11 cellular contexts compared by ENCODE assay signal in the genomic region with DNA sequence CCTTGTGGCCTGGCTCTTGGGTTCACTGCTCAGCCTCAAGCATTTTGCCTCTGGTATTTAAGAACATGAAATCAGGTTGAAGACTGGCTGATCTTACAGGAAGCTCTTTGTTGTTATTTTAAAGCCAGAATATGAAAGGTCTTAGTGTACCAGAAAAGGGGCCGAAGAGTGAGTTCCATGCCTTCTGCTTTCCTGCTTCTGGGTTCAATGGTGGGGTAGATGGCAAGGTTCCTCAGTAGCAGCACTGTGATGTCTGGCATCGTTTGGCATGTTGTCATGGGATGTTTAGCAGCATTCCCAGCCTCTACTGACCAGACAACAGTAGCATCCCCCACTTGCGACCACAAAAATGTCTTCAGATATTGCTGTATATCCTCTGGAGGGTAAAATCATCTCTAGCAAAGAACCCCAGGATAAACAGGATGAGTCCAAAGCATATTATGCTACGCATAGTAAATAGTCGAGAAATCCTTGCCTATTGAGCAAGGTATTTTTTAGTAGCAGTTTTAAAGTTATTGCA. TPM values are rescaled to one million over a fixed set of nuclear protein-coding genes. Genes with fewer than 3 reads are reported as not detected.
A peak's percentile ranks its signal among the peaks of the same experiment; 100 is the strongest.
DNase-seq lines count a peak whose midpoint lies in the region; ATAC-seq, FAIRE-seq and TF ChIP-seq lines count a peak whose summit lies in the region.
"Had no signal": no experiment of that assay in that cellular context is flagged by ENCODE, and none has a peak within 500 bp of the region (broad histone marks: within the 10 kb centered on the region; RNA-seq: fewer than 3 reads in every experiment).

No MANE protein-coding gene starts in this region.

- no peak overlapping the region for H3K27ac Mint-ChIP-seq in HFFc6
- H3K27ac Mint-ChIP-seq in astrocyte (ENCODE audit: unreplicated experiment), result no peak overlapping the region
- H3K27ac Mint-ChIP-seq in naive thymus-derived CD8-positive, alpha-beta T cell, result peak overlapping the region; percentile 25 to 88 (median 61)
- H3K27ac Mint-ChIP-seq: activated B cell treated with CpG ODN at 0.5 μM for 24 hours had no signal

- H2AFZ ChIP-seq in astrocyte (ENCODE audit: low read depth, low read length), result no peak overlapping the region

- H3K9me3 Mint-ChIP-seq in HFFc6 (no peaks in the 10 kb centered on the region), astrocyte (ENCODE audit: unreplicated experiment) (no peaks in the 10 kb centered on the region)
- H3K9me3 Mint-ChIP-seq in naive thymus-derived CD8-positive, alpha-beta T cell, result no peaks in the 10 kb centered on the region
- H3K9me3 Mint-ChIP-seq: activated B cell treated with CpG ODN at 0.5 μM for 24 hours had no signal

- POLR2A ChIA-PET in naive thymus-derived CD8-positive, alpha-beta T cell (lab: Charles Lee), result interaction anchor here (1.2 to 7.8 kb wide), 2 partner anchors 24 to 192 kb away, joined by 3 to 115 read pairs; a partner anchor contains a TSS

- H4K20me1 ChIP-seq in BLaER1, result peaks cover 84% of the 10 kb centered on the region
- H4K20me1 ChIP-seq in astrocyte (ENCODE audit: insufficient read depth, low read length), result peaks cover 70% of the 10 kb centered on the region

- H3K4me3 ChIP-seq in BLaER1, result peak overlapping the region; percentile 91
- H3K4me3 ChIP-seq in astrocyte (ENCODE audit: insufficient read depth, low read depth, low read length), result no peak overlapping the region

- H3K27me3 Mint-ChIP-seq in HFFc6 (ENCODE audit: insufficient read depth) (no peaks in the 10 kb centered on the region), astrocyte (ENCODE audit: low read depth, unreplicated experiment) (no peaks in the 10 kb centered on the region)
- no peaks in the 10 kb centered on the region for H3K27me3 Mint-ChIP-seq in naive thymus-derived CD8-positive, alpha-beta T cell

- peaks cover 87% of the 10 kb centered on the region for H3K79me2 ChIP-seq in astrocyte (ENCODE audit: insufficient read depth, low read length)

- no peak overlapping the region for H3K27ac ChIP-seq in BLaER1
- H3K27ac ChIP-seq in astrocyte (ENCODE audit: low read depth, low read length), result no peak overlapping the region
- H3K27ac ChIP-seq: stomach had no signal

- H3K4me2 ChIP-seq in BLaER1, result peak overlapping the region; percentile 97
- peak overlapping the region; percentile 100 for H3K4me2 ChIP-seq in astrocyte (ENCODE audit: low read length)

- H3K9ac ChIP-seq in BLaER1, result peak overlapping the region; percentile 12; the same call in 1 of the 2 replicates
- H3K9ac ChIP-seq in astrocyte (ENCODE audit: low read length), result no peak overlapping the region

- H3K4me1 ChIP-seq in BLaER1 (peaks cover 81% of the 10 kb centered on the region), astrocyte (ENCODE audit: insufficient read depth, low read length) (peaks cover 29% of the 10 kb centered on the region)

- H3K36me3 Mint-ChIP-seq in HFFc6 (ENCODE audit: low read depth) (peaks cover 14% of the 10 kb centered on the region; the same call in 1 of the 2 replicates), astrocyte (ENCODE audit: low read depth, unreplicated experiment) (peaks cover 4% of the 10 kb centered on the region)
- peaks cover 0 to 7% (median 1%) of the 10 kb centered on the region in 3 donors for H3K36me3 Mint-ChIP-seq in naive thymus-derived CD8-positive, alpha-beta T cell

- no peak for DNase-seq in HFFc6
- DNase-seq in astrocyte (ENCODE audit: low read depth), result no peak
- DNase-seq in naive thymus-derived CD8-positive, alpha-beta T cell, result no peak
- DNase-seq in stimulated activated naive CD4-positive, alpha-beta T cell (lab: John Stamatoyannopoulos, UW), result no peak
- no peak for DNase-seq in stimulated activated CD8-positive, alpha-beta memory T cell treated with anti-CD3 and anti-CD28 coated beads, Interleukin-4, amount 100 ng/mL, for 48 hours
- DNase-seq: activated B cell treated with CpG ODN at 0.5 μM for 24 hours, stomach had no signal

- no peaks in the 10 kb centered on the region for H3K9me3 ChIP-seq in BLaER1
- no peaks in the 10 kb centered on the region for H3K9me3 ChIP-seq in astrocyte (ENCODE audit: insufficient read depth, low read depth, low read length)
- H3K9me3 ChIP-seq: stomach had no signal

- H3K4me3 Mint-ChIP-seq in HFFc6, result peak overlapping the region; percentile 99
- peak overlapping the region; percentile 17 for H3K4me3 Mint-ChIP-seq in astrocyte (ENCODE audit: unreplicated experiment)
- peak overlapping the region; percentile 67 to 98 (median 93) for H3K4me3 Mint-ChIP-seq in naive thymus-derived CD8-positive, alpha-beta T cell
- H3K4me3 Mint-ChIP-seq: activated B cell treated with CpG ODN at 0.5 μM for 24 hours had no signal

- TF ChIP-seq CTCF in HFFc6 (IDR thresholded peaks at IDR 0.05) (no peak), astrocyte (IDR thresholded peaks at IDR 0.05; ENCODE audit: insufficient read depth, low read depth, low read length) (no peak)

- H3K4me1 Mint-ChIP-seq in HFFc6 (ENCODE audit: low read depth), result peaks cover 69% of the 10 kb centered on the region
- H3K4me1 Mint-ChIP-seq in astrocyte (ENCODE audit: low read depth, unreplicated experiment), result peaks cover 34% of the 10 kb centered on the region
- peaks cover 55 to 87% (median 79%) of the 10 kb centered on the region in 4 donors for H3K4me1 Mint-ChIP-seq in naive thymus-derived CD8-positive, alpha-beta T cell

- FAIRE-seq in astrocyte (lab: Jason Lieb, UNC), result no peak

- H3K27me3 ChIP-seq in BLaER1 (peaks cover 29% of the 10 kb centered on the region), astrocyte (ENCODE audit: insufficient read depth, low read length) (no peaks in the 10 kb centered on the region)
- H3K27me3 ChIP-seq: stomach had no signal

- H3K36me3 ChIP-seq in BLaER1 (no peaks in the 10 kb centered on the region), astrocyte (ENCODE audit: insufficient read depth, low read length) (peaks cover 5% of the 10 kb centered on the region)

- no peak for ATAC-seq in naive thymus-derived CD8-positive, alpha-beta T cell
- ATAC-seq in HG03095 (IDR thresholded peaks at IDR 0.05; ENCODE audit: unreplicated experiment) (no peak), GM18867 (IDR thresholded peaks at IDR 0.05; ENCODE audit: unreplicated experiment) (no peak)

RNA-seq across cellular contexts. Expression of a gene that starts 2.4 kb away (rescaled TPM):
- total RNA-seq in HFFc6 (2021; fragmentation: NEBNext Ultra II Directional; extraction: Animal tissue kit (Norgen Biotek cat#: 25700)), result 10 to 100 TPM; 36.5 to 45.0 (median 39.1) TPM
- 46.6 and 47.8 TPM in 2 replicates for total RNA-seq in astrocyte
- 10 to 100 TPM; 66.4 to 70.1 TPM for total RNA-seq in naive thymus-derived CD8-positive, alpha-beta T cell
- 10 to 100 TPM; 47.8 to 62.5 (median 57.7) TPM for polyA plus RNA-seq in naive thymus-derived CD8-positive, alpha-beta T cell

RNA-seq across cellular contexts. Expression of a gene that starts 3.1 kb away (rescaled TPM):
- 10 to 100 TPM; 19.6 to 31.1 (median 29.4) TPM for total RNA-seq in HFFc6 (2021; fragmentation: NEBNext Ultra II Directional; extraction: Animal tissue kit (Norgen Biotek cat#: 25700))
- 17.0 and 18.5 TPM in 2 replicates for total RNA-seq in astrocyte
- total RNA-seq in naive thymus-derived CD8-positive, alpha-beta T cell, result 10 to 100 TPM; 42.6 to 43.5 TPM
- 10 to 100 TPM; 11.2 to 16.5 (median 14.2) TPM for polyA plus RNA-seq in naive thymus-derived CD8-positive, alpha-beta T cell

RNA-seq across cellular contexts. Expression of a gene that starts 26.3 kb away (rescaled TPM):
- total RNA-seq in HFFc6 (2021; fragmentation: NEBNext Ultra II Directional; extraction: Animal tissue kit (Norgen Biotek cat#: 25700)), result 10 to 100 TPM; 32.7 to 36.8 (median 34.2) TPM
- 30.5 and 31.6 TPM in 2 replicates for total RNA-seq in astrocyte
- 10 to 100 TPM; 79.0 to 79.6 TPM for total RNA-seq in naive thymus-derived CD8-positive, alpha-beta T cell
- polyA plus RNA-seq in naive thymus-derived CD8-positive, alpha-beta T cell, result 100 to 1,000 TPM; 172 to 207 (median 197) TPM

RNA-seq across cellular contexts. Expression of a gene that starts 26.5 kb away (rescaled TPM):
- total RNA-seq in HFFc6 (2021; fragmentation: NEBNext Ultra II Directional; extraction: Animal tissue kit (Norgen Biotek cat#: 25700)), result 10 to 100 TPM; 11.8 to 15.7 (median 13.8) TPM
- 15.2 and 15.8 TPM in 2 replicates for total RNA-seq in astrocyte
- 10 to 100 TPM; 37.2 to 40.2 TPM for total RNA-seq in naive thymus-derived CD8-positive, alpha-beta T cell
- 10 to 100 TPM; 21.0 to 24.0 (median 22.6) TPM for polyA plus RNA-seq in naive thymus-derived CD8-positive, alpha-beta T cell

RNA-seq across cellular contexts. Expression of a gene that starts 49.3 kb away (rescaled TPM):
- total RNA-seq in HFFc6 (2021; fragmentation: NEBNext Ultra II Directional; extraction: Animal tissue kit (Norgen Biotek cat#: 25700)), result not detected
- total RNA-seq in astrocyte, result 0.20 and 0.22 TPM in 2 replicates
- 1 to 10 TPM; 1.2 TPM for total RNA-seq in naive thymus-derived CD8-positive, alpha-beta T cell
- polyA plus RNA-seq in naive thymus-derived CD8-positive, alpha-beta T cell, result 1 to 10 TPM; 2.0 to 2.5 (median 2.2) TPM
- total RNA-seq: activated B cell treated with CpG ODN at 0.5 μM for 24 hours, myocyte, stomach had no signal

Comparison
In these comparisons a context has a peak if more than half of its experiments do, and no peak if none do; other contexts are left out.
1. H3K27ac Mint-ChIP-seq: peak in naive thymus-derived CD8-positive, alpha-beta T cell (10 of 10); none in HFFc6 (single experiment) and astrocyte (single experiment).
2. H3K4me3 Mint-ChIP-seq: peak in every context shown above with its lines; median percentile 99 in HFFc6; 93 in naive thymus-derived CD8-positive, alpha-beta T cell; 17 in astrocyte.